In genomic region chr7:71429116-71429515, GRCh38 we compare ENCODE assay signal across 20 cellular contexts.
"Had no signal": no experiment of that assay in that cellular context is flagged by ENCODE, and none has a peak within 500 bp of the region (broad histone marks: within the 10 kb centered on the region; RNA-seq: fewer than 3 reads in every experiment).

No MANE protein-coding gene starts in this region.

- H3K9me3 ChIP-seq: heart left ventricle, neutrophil, psoas muscle, sigmoid colon, testis, tibial nerve had no signal

- H3K4me1 ChIP-seq: psoas muscle, testis had no signal

- H3K4me3 Mint-ChIP-seq: central memory CD8-positive, alpha-beta T cell; effector memory CD8-positive, alpha-beta T cell; mesothelial cell of epicardium; natural killer cell treated with Interleukin-12 subunit alpha and Interleukin-12 subunit beta and Interleukin-15 and Interleukin-18, amount 100 ng/mL, for 72 hours; stimulated activated naive B cell treated with anti-CD40 and anti-IgM and Interleukin-4, amounts not matched to agents 10 μg/mL and 1 μg/mL and 100 μg/mL, for 72 hours; stimulated activated naive CD8-positive, alpha-beta T cell treated with anti-CD3 and anti-CD28 coated beads, Interleukin-15, amount 100 ng/mL, for 72 hours had no signal

- ATAC-seq: effector memory CD8-positive, alpha-beta T cell; heart left ventricle; natural killer cell treated with Interleukin-12 subunit alpha and Interleukin-12 subunit beta and Interleukin-15 and Interleukin-18, amount 100 ng/mL, for 72 hours; psoas muscle; stimulated activated naive B cell treated with anti-CD40 and anti-IgM and Interleukin-4, amounts not matched to agents 10 μg/mL and 1 μg/mL and 100 μg/mL, for 72 hours; stimulated activated naive CD8-positive, alpha-beta T cell treated with anti-CD3 and anti-CD28 coated beads, Interleukin-15, amount 100 ng/mL, for 72 hours had no signal

- H3K27me3 Mint-ChIP-seq: central memory CD8-positive, alpha-beta T cell; effector memory CD8-positive, alpha-beta T cell; natural killer cell treated with Interleukin-12 subunit alpha and Interleukin-12 subunit beta and Interleukin-15 and Interleukin-18, amount 100 ng/mL, for 72 hours; stimulated activated naive B cell treated with anti-CD40 and anti-IgM and Interleukin-4, amounts not matched to agents 10 μg/mL and 1 μg/mL and 100 μg/mL, for 72 hours; stimulated activated naive CD8-positive, alpha-beta T cell treated with anti-CD3 and anti-CD28 coated beads, Interleukin-15, amount 100 ng/mL, for 72 hours had no signal

- H3K36me3 Mint-ChIP-seq: mesothelial cell of epicardium; natural killer cell treated with Interleukin-12 subunit alpha and Interleukin-12 subunit beta and Interleukin-15 and Interleukin-18, amount 100 ng/mL, for 72 hours; stimulated activated naive B cell treated with anti-CD40 and anti-IgM and Interleukin-4, amounts not matched to agents 10 μg/mL and 1 μg/mL and 100 μg/mL, for 72 hours had no signal

- H3K4me3 ChIP-seq: heart left ventricle, psoas muscle, sigmoid colon, skin epidermis, testis, tibial nerve had no signal

- FAIRE-seq: frontal cortex, islet of Langerhans had no signal

- H3K9me3 Mint-ChIP-seq: mesothelial cell of epicardium had no signal

- H3K27ac Mint-ChIP-seq: effector memory CD8-positive, alpha-beta T cell; mesothelial cell of epicardium; natural killer cell treated with Interleukin-12 subunit alpha and Interleukin-12 subunit beta and Interleukin-15 and Interleukin-18, amount 100 ng/mL, for 72 hours; stimulated activated naive B cell treated with anti-CD40 and anti-IgM and Interleukin-4, amounts not matched to agents 10 μg/mL and 1 μg/mL and 100 μg/mL, for 72 hours; stimulated activated naive CD8-positive, alpha-beta T cell treated with anti-CD3 and anti-CD28 coated beads, Interleukin-15, amount 100 ng/mL, for 72 hours had no signal

- H3K27ac ChIP-seq: heart left ventricle, neutrophil, psoas muscle, sigmoid colon, skin epidermis, testis had no signal

- H3K27me3 ChIP-seq: heart left ventricle, neutrophil, sigmoid colon, testis, tibial nerve had no signal

- H3K36me3 ChIP-seq: heart left ventricle, neutrophil, sigmoid colon had no signal

- DNase-seq: effector memory CD8-positive, alpha-beta T cell; heart left ventricle; hippocampal formation; kidney glomerular epithelial cell; psoas muscle; retina; sigmoid colon; stimulated activated CD4-positive, alpha-beta T cell treated with anti-CD3 and anti-CD28 coated beads, Interleukin-2, amount 100 ng/mL, for 24 hours; stimulated activated CD4-positive, alpha-beta T cell treated with anti-CD3 and anti-CD28 coated beads, Interleukin-4, amount 100 ng/mL, for 4 hours; stimulated activated naive B cell treated with anti-CD40 and anti-IgM and Interleukin-4, amounts not matched to agents 10 μg/mL and 1 μg/mL and 100 μg/mL, for 72 hours; stimulated activated naive CD8-positive, alpha-beta T cell treated with anti-CD3 and anti-CD28 coated beads, Interleukin-15, amount 100 ng/mL, for 72 hours; testis had no signal

- H3K4me1 Mint-ChIP-seq: central memory CD8-positive, alpha-beta T cell; stimulated activated naive B cell treated with anti-CD40 and anti-IgM and Interleukin-4, amounts not matched to agents 10 μg/mL and 1 μg/mL and 100 μg/mL, for 72 hours; stimulated activated naive CD8-positive, alpha-beta T cell treated with anti-CD3 and anti-CD28 coated beads, Interleukin-15, amount 100 ng/mL, for 72 hours had no signal
